Comparison of ENCODE assay signal across 11 cellular contexts in the genomic region with DNA sequence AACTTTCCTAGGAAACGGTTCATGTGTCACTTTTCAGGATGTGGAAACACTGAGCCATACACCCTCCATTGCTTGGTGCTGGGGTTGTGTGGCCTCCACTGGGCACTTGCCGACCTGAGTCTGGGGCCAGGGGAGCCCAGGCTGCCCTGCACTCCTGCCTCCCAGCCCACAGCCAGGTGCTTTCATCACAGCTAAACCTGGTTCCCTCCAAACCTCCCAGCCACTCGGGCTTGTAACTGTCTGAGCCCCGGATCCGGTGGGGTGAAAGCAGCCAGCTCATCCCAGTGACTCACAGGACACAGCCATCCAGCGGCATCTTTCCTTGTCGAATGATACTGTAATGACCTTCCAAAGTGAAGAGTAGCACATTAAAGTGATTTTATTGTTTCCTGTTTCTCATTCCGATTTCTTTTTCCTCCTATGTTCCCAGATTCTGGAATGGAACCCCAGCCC. TPM values are rescaled to one million over a fixed set of nuclear protein-coding genes. Genes with fewer than 3 reads are reported as not detected.
DNase-seq lines count a peak whose midpoint lies in the region; ATAC-seq and TF ChIP-seq lines count a peak whose summit lies in the region.
"Had no signal": no experiment of that assay in that cellular context is flagged by ENCODE, and none has a peak within 500 bp of the region (broad histone marks: within the 10 kb centered on the region; RNA-seq: fewer than 3 reads in every experiment).

No MANE protein-coding gene starts in this region.

- peak; percentile 3 for TF ChIP-seq POLR2A in GM15510 (IDR thresholded peaks at IDR 0.05; ENCODE audit: borderline replicate concordance, extremely low read depth, insufficient read length)
- TF ChIP-seq POLR2A in adrenal gland (IDR thresholded peaks at IDR 0.05), result no peak

- no peak overlapping the region for H2AFZ ChIP-seq in ACC112 (ENCODE audit: low read length, unreplicated experiment)

- peak overlapping the region; percentile 78 for H3K27ac ChIP-seq in ACC112 (ENCODE audit: low read depth, low read length)
- peak overlapping the region in 4 of 5 donors; percentile 8 to 87 (median 74) for H3K27ac ChIP-seq in adrenal gland
- H3K27ac ChIP-seq in upper lobe of right lung, result no peak overlapping the region
- H3K27ac ChIP-seq: pancreas had no signal

- intact Hi-C loops in adrenal gland (cut with DNase I), result no loop called here
- intact Hi-C loops in upper lobe of right lung (cut with DNase I), result no loop called here

- H3K4me3 ChIP-seq in ACC112 (ENCODE audit: low read depth, low read length) (no peak overlapping the region), adrenal gland (no peak overlapping the region), upper lobe of right lung (no peak overlapping the region)
- H3K4me3 ChIP-seq: pancreas had no signal

- H3K36me3 ChIP-seq in ACC112 (ENCODE audit: insufficient read depth, low read length) (peaks cover 22% of the 10 kb centered on the region), adrenal gland (replicated peaks in 1 of 2) (peaks cover 0 to 36% of the 10 kb centered on the region in 2 donors), upper lobe of right lung (peaks cover 49% of the 10 kb centered on the region)

- TF ChIP-seq CTCF in adrenal gland (IDR thresholded peaks at IDR 0.05), result no peak
- TF ChIP-seq CTCF in GM10266 (IDR thresholded peaks at IDR 0.05; ENCODE audit: control insufficient read depth, insufficient read depth, low read depth, missing control alignments), result no peak
- TF ChIP-seq CTCF in upper lobe of right lung (IDR thresholded peaks at IDR 0.05), result no peak

- H3K27me3 ChIP-seq in ACC112 (ENCODE audit: insufficient read depth, low read length), result no peaks in the 10 kb centered on the region
- H3K27me3 ChIP-seq in adrenal gland, result no peaks in the 10 kb centered on the region
- no peaks in the 10 kb centered on the region for H3K27me3 ChIP-seq in upper lobe of right lung
- H3K27me3 ChIP-seq: pancreas had no signal

- peak in 5 of 7 donors; percentile 73 to 80 (median 74) for DNase-seq in adrenal gland
- DNase-seq in kidney glomerular epithelial cell (lab: John Stamatoyannopoulos, UW), result peak; percentile 41
- DNase-seq in GM10266 (ENCODE audit: extremely low spot score), result no peak
- no peak for DNase-seq in NCI-H524 (lab: John Stamatoyannopoulos, UW)
- no peak for DNase-seq in upper lobe of right lung
- DNase-seq: hippocampal formation, NCI-H2171 had no signal

- H3K4me1 ChIP-seq in ACC112 (ENCODE audit: control insufficient read depth, insufficient read depth, low read length, unreplicated experiment), result peaks cover 37% of the 10 kb centered on the region
- H3K4me1 ChIP-seq in adrenal gland (replicated peaks in 1 of 2), result peaks cover 18 to 27% of the 10 kb centered on the region in 2 donors
- H3K4me1 ChIP-seq in upper lobe of right lung, result peaks cover 21% of the 10 kb centered on the region
- H3K4me1 ChIP-seq: pancreas had no signal

- peaks cover 11% of the 10 kb centered on the region for H3K79me2 ChIP-seq in ACC112 (ENCODE audit: control insufficient read depth, insufficient read depth, low read length, unreplicated experiment)

- WGBS in adrenal gland, 4 donors, result 37 to 43% (median 41%) methylated on average over 7 to 8 of the region's 8 CpGs

- H3K9me3 ChIP-seq in adrenal gland (replicated peaks in 1 of 3), result no peaks in the 10 kb centered on the region
- H3K9me3 ChIP-seq in upper lobe of right lung, result no peaks in the 10 kb centered on the region
- H3K9me3 ChIP-seq: pancreas had no signal

- ATAC-seq in GM18868 (IDR thresholded peaks at IDR 0.05; ENCODE audit: unreplicated experiment) (no peak), upper lobe of right lung (no peak)

RNA-seq across cellular contexts. Expression of gene CARHSP1, which starts 19.8 kb away (rescaled TPM):
- total RNA-seq in adrenal gland (100 to 1,000 TPM; 124 to 314 (median 200) TPM), upper lobe of right lung (103 TPM)
- 100 to 1,000 TPM in 2 of 3 donors, 10 to 100 TPM in 1; 87.6 to 194 (median 171) TPM for polyA plus RNA-seq in adrenal gland

RNA-seq across cellular contexts. Expression of gene LITAFD, which starts 33.2 kb away (rescaled TPM):
- total RNA-seq in adrenal gland (not detected), upper lobe of right lung (not detected)
- polyA plus RNA-seq in adrenal gland, result not detected
- total RNA-seq: pancreas had no signal
- polyA plus RNA-seq: pancreas had no signal

RNA-seq across cellular contexts. Expression of gene PMM2, which starts 51.3 kb away (rescaled TPM):
- total RNA-seq in adrenal gland, result 10 to 100 TPM in 7 of 8 donors, 1 to 10 TPM in 1; 7.4 to 69.9 (median 22.9) TPM
- polyA plus RNA-seq in adrenal gland, result 10 to 100 TPM; 12.3 to 81.1 (median 29.6) TPM
- 36.8 TPM for total RNA-seq in upper lobe of right lung

RNA-seq across cellular contexts. Expression of gene TMEM186, which starts 51.5 kb away (rescaled TPM):
- 10 to 100 TPM in 5 of 8 donors, 1 to 10 TPM in 3; 7.9 to 14.6 (median 13.4) TPM for total RNA-seq in adrenal gland
- polyA plus RNA-seq in adrenal gland, result 10 to 100 TPM in 1 of 3 donors, 1 to 10 TPM in 2; 8.7 to 15.4 (median 9.3) TPM
- total RNA-seq in upper lobe of right lung, result 9.1 TPM

Comparison
In these comparisons a context has a peak if more than half of its experiments do, and no peak if none do; other contexts are left out.
1. DNase-seq: peak in adrenal gland (5 of 7) and kidney glomerular epithelial cell (single experiment); none in GM10266 (single experiment), NCI-H524 (0 of 2) and upper lobe of right lung (single experiment).